8 cellular contexts compared by ENCODE assay signal in the genomic region with DNA sequence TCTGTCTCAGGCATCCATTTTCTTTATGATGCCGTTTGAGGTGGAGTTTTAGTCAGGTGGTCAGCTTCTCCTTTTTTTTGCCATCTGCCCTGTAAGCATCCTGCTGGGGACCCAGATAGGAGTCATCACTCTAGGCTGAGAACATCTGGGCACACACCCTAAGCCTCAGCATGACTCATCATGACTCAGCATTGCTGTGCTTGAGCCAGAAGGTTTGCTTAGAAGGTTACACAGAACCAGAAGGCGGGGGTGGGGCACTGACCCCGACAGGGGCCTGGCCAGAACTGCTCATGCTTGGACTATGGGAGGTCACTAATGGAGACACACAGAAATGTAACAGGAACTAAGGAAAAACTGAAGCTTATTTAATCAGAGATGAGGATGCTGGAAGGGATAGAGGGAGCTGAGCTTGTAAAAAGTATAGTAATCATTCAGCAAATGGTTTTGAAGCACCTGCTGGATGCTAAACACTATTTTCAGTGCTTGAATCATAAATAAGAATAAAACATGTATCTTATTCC. TPM values are rescaled to one million over a fixed set of nuclear protein-coding genes. Genes with fewer than 3 reads are reported as not detected.
A peak's percentile ranks its signal among the peaks of the same experiment; 100 is the strongest.
DNase-seq lines count a peak whose midpoint lies in the region; ATAC-seq, FAIRE-seq and TF ChIP-seq lines count a peak whose summit lies in the region.

No MANE protein-coding gene starts in this region.

- POLR2A ChIA-PET in activated CD8-positive, alpha-beta T cell treated with anti-CD3 and anti-CD28 coated beads for 36 hours (lab: Charles Lee): no interaction called here
- POLR2A ChIA-PET in activated CD8-positive, alpha-beta T cell treated with anti-CD3 and anti-CD28 coated beads, Interleukin-2, amount 10 ng/mL, durations not matched to agents 7 days and 5 days (lab: Charles Lee): no interaction called here

- H3K9me3 ChIP-seq in small intestine (ENCODE audit: control insufficient read depth, low read depth) (no peaks in the 10 kb centered on the region), suprapubic skin (no peaks in the 10 kb centered on the region)

- H3K4me1 ChIP-seq in foreskin keratinocyte: peaks cover 17% of the 10 kb centered on the region
- no peaks in the 10 kb centered on the region for H3K4me1 ChIP-seq in small intestine (ENCODE audit: control insufficient read depth in 2 of 2, insufficient read depth in 1 of 2, low read depth in 1 of 2, low read length in 1 of 2)
- no peaks in the 10 kb centered on the region for H3K4me1 ChIP-seq in suprapubic skin

- intact Hi-C loops in activated CD8-positive, alpha-beta T cell treated with anti-CD3 and anti-CD28 coated beads for 36 hours (cut with micrococcal nuclease): loop anchor here (10.0 kb wide), 1 partner anchor 156 kb away; no protein-coding TSS in a partner anchor

- H3K36me3 Mint-ChIP-seq in activated CD8-positive, alpha-beta T cell treated with anti-CD3 and anti-CD28 coated beads for 36 hours (ENCODE audit: low read depth): no peaks in the 10 kb centered on the region
- no peaks in the 10 kb centered on the region for H3K36me3 Mint-ChIP-seq in activated CD8-positive, alpha-beta T cell treated with anti-CD3 and anti-CD28 coated beads, Interleukin-2, amount 10 ng/mL, durations not matched to agents 7 days and 5 days (ENCODE audit: low read depth)

- TF ChIP-seq POLR2A in suprapubic skin (IDR thresholded peaks at IDR 0.05): no peak

- H3K27ac ChIP-seq in foreskin keratinocyte (no peak overlapping the region), small intestine (ENCODE audit: low read depth in 1 of 2, low read length in 1 of 2) (no peak overlapping the region), suprapubic skin (no peak overlapping the region)

- no peaks in the 10 kb centered on the region for H3K4me1 Mint-ChIP-seq in activated CD8-positive, alpha-beta T cell treated with anti-CD3 and anti-CD28 coated beads for 36 hours (ENCODE audit: low read depth)
- H3K4me1 Mint-ChIP-seq in activated CD8-positive, alpha-beta T cell treated with anti-CD3 and anti-CD28 coated beads, Interleukin-2, amount 10 ng/mL, durations not matched to agents 7 days and 5 days (ENCODE audit: low read depth): no peaks in the 10 kb centered on the region

- H3K27me3 ChIP-seq in foreskin keratinocyte: no peaks in the 10 kb centered on the region
- no peaks in the 10 kb centered on the region for H3K27me3 ChIP-seq in small intestine (ENCODE audit: control insufficient read depth in 2 of 2, insufficient read depth in 2 of 2, low read length in 2 of 2)
- H3K27me3 ChIP-seq in suprapubic skin: no peaks in the 10 kb centered on the region

- ATAC-seq in activated CD8-positive, alpha-beta T cell treated with anti-CD3 and anti-CD28 coated beads for 36 hours: peak; percentile 60
- ATAC-seq in activated CD8-positive, alpha-beta T cell treated with anti-CD3 and anti-CD28 coated beads, Interleukin-2, amount 10 ng/mL, durations not matched to agents 7 days and 5 days: no peak
- ATAC-seq in GM21381 (IDR thresholded peaks at IDR 0.05; ENCODE audit: unreplicated experiment) (peak; percentile 94), HG03457 (IDR thresholded peaks at IDR 0.05; ENCODE audit: unreplicated experiment) (peak; percentile 90), SK-N-SH treated with all-trans-retinoic acid at 6 μM for 48 hours (peak; percentile 81), foreskin keratinocyte (peak; percentile 99)

- CTCF ChIA-PET in activated CD8-positive, alpha-beta T cell treated with anti-CD3 and anti-CD28 coated beads for 36 hours (lab: Charles Lee): interaction anchor here (1.3 kb wide), 1 partner anchor 11 kb away, joined by 3 read pairs; no protein-coding TSS in a partner anchor
- CTCF ChIA-PET in activated CD8-positive, alpha-beta T cell treated with anti-CD3 and anti-CD28 coated beads, Interleukin-2, amount 10 ng/mL, durations not matched to agents 7 days and 5 days (lab: Charles Lee): no interaction called here

- peak; percentile 37 for DNase-seq in activated CD8-positive, alpha-beta T cell treated with anti-CD3 and anti-CD28 coated beads for 36 hours
- DNase-seq in activated CD8-positive, alpha-beta T cell treated with anti-CD3 and anti-CD28 coated beads, Interleukin-2, amount 10 ng/mL, durations not matched to agents 7 days and 5 days: no peak
- DNase-seq in foreskin keratinocyte (peak; percentile 96 to 98), small intestine (peak; percentile 13), suprapubic skin (ENCODE audit: low spot score in 2 of 2) (no peak)

- no peak for FAIRE-seq in small intestine (lab: Jason Lieb, UNC)

- H3K36me3 ChIP-seq in small intestine (ENCODE audit: control insufficient read depth in 2 of 2, insufficient read depth in 2 of 2, low read length in 2 of 2): no peaks in the 10 kb centered on the region
- H3K36me3 ChIP-seq in suprapubic skin: no peaks in the 10 kb centered on the region

- no peak for TF ChIP-seq EP300 in suprapubic skin (IDR thresholded peaks at IDR 0.05)

- WGBS in small intestine, 3 donors: 45 to 48% (median 48%) methylated on average over 3 of the region's 3 CpGs
- whole genome bisulfite sequencing in suprapubic skin: 54% methylated on average over 3 of the region's 3 CpGs

- H3K4me3 Mint-ChIP-seq in activated CD8-positive, alpha-beta T cell treated with anti-CD3 and anti-CD28 coated beads for 36 hours: no peak overlapping the region
- no peak overlapping the region for H3K4me3 Mint-ChIP-seq in activated CD8-positive, alpha-beta T cell treated with anti-CD3 and anti-CD28 coated beads, Interleukin-2, amount 10 ng/mL, durations not matched to agents 7 days and 5 days

- H3K4me3 ChIP-seq in small intestine (ENCODE audit: low read depth in 1 of 2, low read length in 2 of 2): no peak overlapping the region
- no peak overlapping the region for H3K4me3 ChIP-seq in suprapubic skin

- no peak for TF ChIP-seq CTCF in activated CD8-positive, alpha-beta T cell treated with anti-CD3 and anti-CD28 coated beads for 36 hours (IDR thresholded peaks at IDR 0.05)
- no peak for TF ChIP-seq CTCF in foreskin keratinocyte (conservative IDR thresholded peaks at IDR 0.05)
- TF ChIP-seq CTCF in suprapubic skin (IDR thresholded peaks at IDR 0.05): no peak

- H3K27ac Mint-ChIP-seq in activated CD8-positive, alpha-beta T cell treated with anti-CD3 and anti-CD28 coated beads for 36 hours: no peak overlapping the region
- H3K27ac Mint-ChIP-seq in activated CD8-positive, alpha-beta T cell treated with anti-CD3 and anti-CD28 coated beads, Interleukin-2, amount 10 ng/mL, durations not matched to agents 7 days and 5 days: no peak overlapping the region

- H3K9me3 Mint-ChIP-seq in activated CD8-positive, alpha-beta T cell treated with anti-CD3 and anti-CD28 coated beads for 36 hours: no peaks in the 10 kb centered on the region
- H3K9me3 Mint-ChIP-seq in activated CD8-positive, alpha-beta T cell treated with anti-CD3 and anti-CD28 coated beads, Interleukin-2, amount 10 ng/mL, durations not matched to agents 7 days and 5 days (ENCODE audit: insufficient read depth): no peaks in the 10 kb centered on the region

- peaks cover 3% of the 10 kb centered on the region for H3K27me3 Mint-ChIP-seq in activated CD8-positive, alpha-beta T cell treated with anti-CD3 and anti-CD28 coated beads for 36 hours
- no peaks in the 10 kb centered on the region for H3K27me3 Mint-ChIP-seq in activated CD8-positive, alpha-beta T cell treated with anti-CD3 and anti-CD28 coated beads, Interleukin-2, amount 10 ng/mL, durations not matched to agents 7 days and 5 days (ENCODE audit: low read depth)

TF ChIP-seq in SK-N-SH treated with all-trans-retinoic acid at 6 μM for 48 hours, 23 proteins besides CTCF, POLR2A, EP300 and RAD21 (continues in another document):
- TF ChIP-seq ESRRG (CRISPR knock-in tag; IDR thresholded peaks at IDR 0.05) (no peak), ZNF8 (CRISPR knock-in tag; IDR thresholded peaks at IDR 0.05) (no peak)

RNA-seq across cellular contexts. Expression of a gene that starts 10.9 kb away (rescaled TPM):
- total RNA-seq in activated CD8-positive, alpha-beta T cell treated with anti-CD3 and anti-CD28 coated beads for 36 hours: not detected
- total RNA-seq in activated CD8-positive, alpha-beta T cell treated with anti-CD3 and anti-CD28 coated beads, Interleukin-2, amount 10 ng/mL, durations not matched to agents 7 days and 5 days: not detected
- total RNA-seq in foreskin keratinocyte (not detected in 2 replicates), suprapubic skin (1 to 10 TPM in 1 of 4 donors, not detected in 3; 1.9 TPM)
- polyA plus RNA-seq in foreskin keratinocyte (not detected in 2 replicates), small intestine (not detected)

RNA-seq across cellular contexts. Expression of a gene that starts 21.1 kb away (rescaled TPM):
- not detected for total RNA-seq in activated CD8-positive, alpha-beta T cell treated with anti-CD3 and anti-CD28 coated beads for 36 hours
- not detected for total RNA-seq in activated CD8-positive, alpha-beta T cell treated with anti-CD3 and anti-CD28 coated beads, Interleukin-2, amount 10 ng/mL, durations not matched to agents 7 days and 5 days
- total RNA-seq in foreskin keratinocyte (not detected in 2 replicates), suprapubic skin (not detected)
- polyA plus RNA-seq in foreskin keratinocyte (not detected in 2 replicates), small intestine (not detected)

RNA-seq across cellular contexts. Expression of a gene that starts 26.1 kb away (rescaled TPM):
- not detected for total RNA-seq in activated CD8-positive, alpha-beta T cell treated with anti-CD3 and anti-CD28 coated beads for 36 hours
- not detected for total RNA-seq in activated CD8-positive, alpha-beta T cell treated with anti-CD3 and anti-CD28 coated beads, Interleukin-2, amount 10 ng/mL, durations not matched to agents 7 days and 5 days
- not detected in 2 replicates for total RNA-seq in foreskin keratinocyte
- not detected in 2 replicates for polyA plus RNA-seq in foreskin keratinocyte
- polyA plus RNA-seq in small intestine: not detected
- total RNA-seq in suprapubic skin: not detected

RNA-seq across cellular contexts. Expression of a gene that starts 31.0 kb away (rescaled TPM):
- not detected for total RNA-seq in activated CD8-positive, alpha-beta T cell treated with anti-CD3 and anti-CD28 coated beads for 36 hours
- not detected for total RNA-seq in activated CD8-positive, alpha-beta T cell treated with anti-CD3 and anti-CD28 coated beads, Interleukin-2, amount 10 ng/mL, durations not matched to agents 7 days and 5 days
- total RNA-seq in foreskin keratinocyte (not detected in 2 replicates), suprapubic skin (not detected)
- polyA plus RNA-seq in foreskin keratinocyte (not detected in 2 replicates), small intestine (not detected)

RNA-seq across cellular contexts. Expression of a gene that starts 43.5 kb away (rescaled TPM):
- not detected for total RNA-seq in activated CD8-positive, alpha-beta T cell treated with anti-CD3 and anti-CD28 coated beads for 36 hours
- not detected for total RNA-seq in activated CD8-positive, alpha-beta T cell treated with anti-CD3 and anti-CD28 coated beads, Interleukin-2, amount 10 ng/mL, durations not matched to agents 7 days and 5 days
- total RNA-seq in foreskin keratinocyte (not detected in 2 replicates), suprapubic skin (not detected)
- polyA plus RNA-seq in foreskin keratinocyte (not detected in 2 replicates), small intestine (not detected)

Comparison
In these comparisons a context has a peak if more than half of its experiments do, and no peak if none do; other contexts are left out.
1. DNase-seq: peak in activated CD8-positive, alpha-beta T cell treated with anti-CD3 and anti-CD28 coated beads for 36 hours (single experiment), foreskin keratinocyte (2 of 2) and small intestine (single experiment); none in activated CD8-positive, alpha-beta T cell treated with anti-CD3 and anti-CD28 coated beads, Interleukin-2, amount 10 ng/mL, durations not matched to agents 7 days and 5 days (single experiment) and suprapubic skin (0 of 2).